ENCODE assay signal across 1 cellular context in the genomic region with DNA sequence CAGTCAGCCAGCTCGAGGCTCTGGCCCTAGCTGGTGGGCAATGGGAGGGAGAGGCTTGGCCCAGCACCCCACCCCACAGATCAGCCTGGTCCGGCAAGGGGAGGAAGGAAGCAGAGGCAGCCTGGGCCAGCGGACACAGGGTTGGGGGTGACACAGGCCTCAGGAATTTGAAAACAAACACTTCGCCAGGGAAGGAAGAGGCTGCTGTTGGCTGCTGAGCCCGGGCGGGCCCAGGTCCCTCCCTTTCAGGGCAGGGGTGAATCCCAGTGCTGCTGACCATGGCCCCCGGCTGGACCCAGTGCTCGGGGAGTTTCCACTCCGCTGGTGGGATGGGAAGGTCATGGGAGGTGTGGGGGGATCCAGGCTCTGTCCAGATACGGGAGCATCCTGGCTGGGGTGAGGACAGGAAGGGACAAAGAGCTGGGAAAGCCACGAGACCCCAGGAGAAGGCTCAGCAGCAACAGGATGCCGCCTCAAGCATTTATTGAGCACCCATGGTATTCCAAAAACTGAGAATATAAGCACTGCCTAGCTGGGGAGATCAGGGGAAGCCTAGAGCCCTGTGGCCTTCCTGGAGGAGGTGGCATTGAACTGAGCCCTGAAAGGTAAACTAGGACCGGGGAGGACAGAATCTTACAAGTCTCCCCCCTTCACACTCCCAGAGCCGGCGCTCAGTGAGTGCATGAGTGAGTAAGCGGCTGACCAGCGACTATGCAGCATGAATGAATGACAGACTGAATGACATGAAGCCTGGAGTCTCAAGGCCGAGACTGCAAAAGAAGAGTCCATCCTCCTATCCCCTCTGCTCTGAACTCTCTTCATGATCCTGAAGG.
TF ChIP-seq lines count a peak whose summit lies in the region.

No MANE protein-coding gene starts in this region.

TF ChIP-seq in HepG2, 621 proteins besides CTCF, POLR2A, EP300 and RAD21 (continued from another document and continues in another):
- TF ChIP-seq, protein P1, sequence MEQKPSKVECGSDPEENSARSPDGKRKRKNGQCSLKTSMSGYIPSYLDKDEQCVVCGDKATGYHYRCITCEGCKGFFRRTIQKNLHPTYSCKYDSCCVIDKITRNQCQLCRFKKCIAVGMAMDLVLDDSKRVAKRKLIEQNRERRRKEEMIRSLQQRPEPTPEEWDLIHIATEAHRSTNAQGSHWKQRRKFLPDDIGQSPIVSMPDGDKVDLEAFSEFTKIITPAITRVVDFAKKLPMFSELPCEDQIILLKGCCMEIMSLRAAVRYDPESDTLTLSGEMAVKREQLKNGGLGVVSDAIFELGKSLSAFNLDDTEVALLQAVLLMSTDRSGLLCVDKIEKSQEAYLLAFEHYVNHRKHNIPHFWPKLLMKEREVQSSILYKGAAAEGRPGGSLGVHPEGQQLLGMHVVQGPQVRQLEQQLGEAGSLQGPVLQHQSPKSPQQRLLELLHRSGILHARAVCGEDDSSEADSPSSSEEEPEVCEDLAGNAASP (CRISPR knock-in tag; IDR thresholded peaks at IDR 0.05; ENCODE audit: borderline replicate concordance), result peak; percentile 50
- TF ChIP-seq CREB1 (IDR thresholded peaks at IDR 0.05), result no peak
- TF ChIP-seq CREB1 (CRISPR knock-in tag; IDR thresholded peaks at IDR 0.05), result peak; percentile 62; the same call in 1 of the 2 replicates
- no peak for TF ChIP-seq NFIC (IDR thresholded peaks at IDR 0.05; ENCODE audit: low read length)
- TF ChIP-seq, protein P2, sequence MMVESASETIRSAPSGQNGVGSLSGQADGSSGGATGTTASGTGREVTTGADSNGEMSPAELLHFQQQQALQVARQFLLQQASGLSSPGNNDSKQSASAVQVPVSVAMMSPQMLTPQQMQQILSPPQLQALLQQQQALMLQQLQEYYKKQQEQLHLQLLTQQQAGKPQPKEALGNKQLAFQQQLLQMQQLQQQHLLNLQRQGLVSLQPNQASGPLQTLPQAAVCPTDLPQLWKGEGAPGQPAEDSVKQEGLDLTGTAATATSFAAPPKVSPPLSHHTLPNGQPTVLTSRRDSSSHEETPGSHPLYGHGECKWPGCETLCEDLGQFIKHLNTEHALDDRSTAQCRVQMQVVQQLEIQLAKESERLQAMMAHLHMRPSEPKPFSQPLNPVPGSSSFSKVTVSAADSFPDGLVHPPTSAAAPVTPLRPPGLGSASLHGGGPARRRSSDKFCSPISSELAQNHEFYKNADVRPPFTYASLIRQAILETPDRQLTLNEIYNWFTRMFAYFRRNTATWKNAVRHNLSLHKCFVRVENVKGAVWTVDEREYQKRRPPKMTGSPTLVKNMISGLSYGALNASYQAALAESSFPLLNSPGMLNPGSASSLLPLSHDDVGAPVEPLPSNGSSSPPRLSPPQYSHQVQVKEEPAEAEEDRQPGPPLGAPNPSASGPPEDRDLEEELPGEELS (CRISPR knock-in tag; IDR thresholded peaks at IDR 0.05), result peak; percentile 75
- TF ChIP-seq SNAI1 (CRISPR knock-in tag; IDR thresholded peaks at IDR 0.05; ENCODE audit: borderline replicate concordance), result no peak
- peak; percentile 73; the same call in 1 of the 2 replicates for TF ChIP-seq SMAD3 (CRISPR knock-in tag; IDR thresholded peaks at IDR 0.05)
- no peak for TF ChIP-seq MBD4 (IDR thresholded peaks at IDR 0.05; ENCODE audit: borderline replicate concordance, low read length)
- TF ChIP-seq ZFAT (CRISPR knock-in tag; conservative IDR thresholded peaks at IDR 0.05), result no peak
- TF ChIP-seq, protein P3, sequence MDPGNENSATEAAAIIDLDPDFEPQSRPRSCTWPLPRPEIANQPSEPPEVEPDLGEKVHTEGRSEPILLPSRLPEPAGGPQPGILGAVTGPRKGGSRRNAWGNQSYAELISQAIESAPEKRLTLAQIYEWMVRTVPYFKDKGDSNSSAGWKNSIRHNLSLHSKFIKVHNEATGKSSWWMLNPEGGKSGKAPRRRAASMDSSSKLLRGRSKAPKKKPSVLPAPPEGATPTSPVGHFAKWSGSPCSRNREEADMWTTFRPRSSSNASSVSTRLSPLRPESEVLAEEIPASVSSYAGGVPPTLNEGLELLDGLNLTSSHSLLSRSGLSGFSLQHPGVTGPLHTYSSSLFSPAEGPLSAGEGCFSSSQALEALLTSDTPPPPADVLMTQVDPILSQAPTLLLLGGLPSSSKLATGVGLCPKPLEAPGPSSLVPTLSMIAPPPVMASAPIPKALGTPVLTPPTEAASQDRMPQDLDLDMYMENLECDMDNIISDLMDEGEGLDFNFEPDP (CRISPR knock-in tag; conservative IDR thresholded peaks at IDR 0.05), result no peak
- TF ChIP-seq, protein P4, sequence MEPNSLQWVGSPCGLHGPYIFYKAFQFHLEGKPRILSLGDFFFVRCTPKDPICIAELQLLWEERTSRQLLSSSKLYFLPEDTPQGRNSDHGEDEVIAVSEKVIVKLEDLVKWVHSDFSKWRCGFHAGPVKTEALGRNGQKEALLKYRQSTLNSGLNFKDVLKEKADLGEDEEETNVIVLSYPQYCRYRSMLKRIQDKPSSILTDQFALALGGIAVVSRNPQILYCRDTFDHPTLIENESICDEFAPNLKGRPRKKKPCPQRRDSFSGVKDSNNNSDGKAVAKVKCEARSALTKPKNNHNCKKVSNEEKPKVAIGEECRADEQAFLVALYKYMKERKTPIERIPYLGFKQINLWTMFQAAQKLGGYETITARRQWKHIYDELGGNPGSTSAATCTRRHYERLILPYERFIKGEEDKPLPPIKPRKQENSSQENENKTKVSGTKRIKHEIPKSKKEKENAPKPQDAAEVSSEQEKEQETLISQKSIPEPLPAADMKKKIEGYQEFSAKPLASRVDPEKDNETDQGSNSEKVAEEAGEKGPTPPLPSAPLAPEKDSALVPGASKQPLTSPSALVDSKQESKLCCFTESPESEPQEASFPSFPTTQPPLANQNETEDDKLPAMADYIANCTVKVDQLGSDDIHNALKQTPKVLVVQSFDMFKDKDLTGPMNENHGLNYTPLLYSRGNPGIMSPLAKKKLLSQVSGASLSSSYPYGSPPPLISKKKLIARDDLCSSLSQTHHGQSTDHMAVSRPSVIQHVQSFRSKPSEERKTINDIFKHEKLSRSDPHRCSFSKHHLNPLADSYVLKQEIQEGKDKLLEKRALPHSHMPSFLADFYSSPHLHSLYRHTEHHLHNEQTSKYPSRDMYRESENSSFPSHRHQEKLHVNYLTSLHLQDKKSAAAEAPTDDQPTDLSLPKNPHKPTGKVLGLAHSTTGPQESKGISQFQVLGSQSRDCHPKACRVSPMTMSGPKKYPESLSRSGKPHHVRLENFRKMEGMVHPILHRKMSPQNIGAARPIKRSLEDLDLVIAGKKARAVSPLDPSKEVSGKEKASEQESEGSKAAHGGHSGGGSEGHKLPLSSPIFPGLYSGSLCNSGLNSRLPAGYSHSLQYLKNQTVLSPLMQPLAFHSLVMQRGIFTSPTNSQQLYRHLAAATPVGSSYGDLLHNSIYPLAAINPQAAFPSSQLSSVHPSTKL (CRISPR knock-in tag; IDR thresholded peaks at IDR 0.05), result peak; percentile 75
- TF ChIP-seq, protein P5, sequence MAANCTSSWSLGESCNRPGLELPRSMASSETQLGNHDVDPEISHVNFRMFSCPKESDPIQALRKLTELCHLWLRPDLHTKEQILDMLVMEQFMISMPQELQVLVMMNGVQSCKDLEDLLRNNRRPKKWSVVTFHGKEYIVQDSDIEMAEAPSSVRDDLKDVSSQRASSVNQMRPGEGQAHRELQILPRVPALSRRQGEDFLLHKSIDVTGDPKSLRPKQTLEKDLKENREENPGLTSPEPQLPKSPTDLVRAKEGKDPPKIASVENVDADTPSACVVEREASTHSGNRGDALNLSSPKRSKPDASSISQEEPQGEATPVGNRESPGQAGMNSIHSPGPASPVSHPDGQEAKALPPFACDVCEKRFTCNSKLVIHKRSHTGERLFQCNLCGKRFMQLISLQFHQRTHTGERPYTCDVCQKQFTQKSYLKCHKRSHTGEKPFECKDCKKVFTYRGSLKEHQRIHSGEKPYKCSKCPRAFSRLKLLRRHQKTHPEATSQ (CRISPR knock-in tag; IDR thresholded peaks at IDR 0.05; ENCODE audit: borderline replicate concordance), result no peak
- no peak for TF ChIP-seq CBX1 (IDR thresholded peaks at IDR 0.05; ENCODE audit: low read depth)
- peak; percentile 95 for TF ChIP-seq HNRNPL (IDR thresholded peaks at IDR 0.05; ENCODE audit: low read depth, low read length)
- TF ChIP-seq RFX1 (IDR thresholded peaks at IDR 0.05), result no peak
- TF ChIP-seq, protein P6, sequence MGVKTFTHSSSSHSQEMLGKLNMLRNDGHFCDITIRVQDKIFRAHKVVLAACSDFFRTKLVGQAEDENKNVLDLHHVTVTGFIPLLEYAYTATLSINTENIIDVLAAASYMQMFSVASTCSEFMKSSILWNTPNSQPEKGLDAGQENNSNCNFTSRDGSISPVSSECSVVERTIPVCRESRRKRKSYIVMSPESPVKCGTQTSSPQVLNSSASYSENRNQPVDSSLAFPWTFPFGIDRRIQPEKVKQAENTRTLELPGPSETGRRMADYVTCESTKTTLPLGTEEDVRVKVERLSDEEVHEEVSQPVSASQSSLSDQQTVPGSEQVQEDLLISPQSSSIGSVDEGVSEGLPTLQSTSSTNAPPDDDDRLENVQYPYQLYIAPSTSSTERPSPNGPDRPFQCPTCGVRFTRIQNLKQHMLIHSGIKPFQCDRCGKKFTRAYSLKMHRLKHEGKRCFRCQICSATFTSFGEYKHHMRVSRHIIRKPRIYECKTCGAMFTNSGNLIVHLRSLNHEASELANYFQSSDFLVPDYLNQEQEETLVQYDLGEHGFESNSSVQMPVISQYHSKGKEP (CRISPR knock-in tag; IDR thresholded peaks at IDR 0.05), result no peak
- TF ChIP-seq U2AF2 (IDR thresholded peaks at IDR 0.05; ENCODE audit: low read depth, low read length), result no peak
- peak; percentile 74 for TF ChIP-seq ERF (CRISPR knock-in tag; IDR thresholded peaks at IDR 0.05)
- TF ChIP-seq ZNF766 (CRISPR knock-in tag; IDR thresholded peaks at IDR 0.05; ENCODE audit: borderline replicate concordance), result no peak
- TF ChIP-seq ZNF337 (CRISPR knock-in tag; IDR thresholded peaks at IDR 0.05; ENCODE audit: borderline replicate concordance, low read depth), result 0 out of 2 replicates have a peak, but pooled peaks have one; percentile 32
- no peak for TF ChIP-seq TCF7 (IDR thresholded peaks at IDR 0.05; ENCODE audit: low read depth)
- no peak for TF ChIP-seq KDM4B (CRISPR knock-in tag; IDR thresholded peaks at IDR 0.05)
- peak; percentile 84 for TF ChIP-seq ZMYM3 (CRISPR knock-in tag; IDR thresholded peaks at IDR 0.05)
- no peak for TF ChIP-seq ZNF670 (CRISPR knock-in tag; IDR thresholded peaks at IDR 0.05; ENCODE audit: borderline replicate concordance)
- TF ChIP-seq NFE2L2 (IDR thresholded peaks at IDR 0.05; ENCODE audit: low read length), result no peak
- TF ChIP-seq ZNF616 (CRISPR knock-in tag; IDR thresholded peaks at IDR 0.05; ENCODE audit: low read depth), result no peak
- TF ChIP-seq, protein P7, sequence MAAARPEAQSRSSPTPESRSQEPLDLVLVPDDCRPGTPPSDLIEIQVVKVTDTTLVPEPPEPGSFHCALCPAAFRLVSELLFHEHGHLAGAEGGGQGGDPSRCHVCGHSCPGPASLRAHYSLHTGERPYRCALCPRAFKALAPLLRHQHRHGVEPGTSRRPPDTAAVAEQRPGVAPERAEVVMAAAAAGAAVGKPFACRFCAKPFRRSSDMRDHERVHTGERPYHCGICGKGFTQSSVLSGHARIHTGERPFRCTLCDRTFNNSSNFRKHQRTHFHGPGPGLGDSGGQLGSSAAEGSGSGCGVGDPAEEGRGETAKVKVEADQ (CRISPR knock-in tag; IDR thresholded peaks at IDR 0.05; ENCODE audit: borderline replicate concordance), result no peak
- peak; percentile 14; the same call in 1 of the 2 replicates for TF ChIP-seq ZNF232 (CRISPR knock-in tag; IDR thresholded peaks at IDR 0.05; ENCODE audit: borderline replicate concordance)
- TF ChIP-seq ZBTB7B (CRISPR knock-in tag; IDR thresholded peaks at IDR 0.05), result peak; percentile 94
- TF ChIP-seq, protein P8, sequence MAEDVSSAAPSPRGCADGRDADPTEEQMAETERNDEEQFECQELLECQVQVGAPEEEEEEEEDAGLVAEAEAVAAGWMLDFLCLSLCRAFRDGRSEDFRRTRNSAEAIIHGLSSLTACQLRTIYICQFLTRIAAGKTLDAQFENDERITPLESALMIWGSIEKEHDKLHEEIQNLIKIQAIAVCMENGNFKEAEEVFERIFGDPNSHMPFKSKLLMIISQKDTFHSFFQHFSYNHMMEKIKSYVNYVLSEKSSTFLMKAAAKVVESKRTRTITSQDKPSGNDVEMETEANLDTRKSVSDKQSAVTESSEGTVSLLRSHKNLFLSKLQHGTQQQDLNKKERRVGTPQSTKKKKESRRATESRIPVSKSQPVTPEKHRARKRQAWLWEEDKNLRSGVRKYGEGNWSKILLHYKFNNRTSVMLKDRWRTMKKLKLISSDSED (CRISPR knock-in tag; IDR thresholded peaks at IDR 0.05), result no peak
- TF ChIP-seq ZNF331 (CRISPR knock-in tag; IDR thresholded peaks at IDR 0.05), result peak; percentile 78; the same call in 1 of the 2 replicates
- TF ChIP-seq, protein P9, sequence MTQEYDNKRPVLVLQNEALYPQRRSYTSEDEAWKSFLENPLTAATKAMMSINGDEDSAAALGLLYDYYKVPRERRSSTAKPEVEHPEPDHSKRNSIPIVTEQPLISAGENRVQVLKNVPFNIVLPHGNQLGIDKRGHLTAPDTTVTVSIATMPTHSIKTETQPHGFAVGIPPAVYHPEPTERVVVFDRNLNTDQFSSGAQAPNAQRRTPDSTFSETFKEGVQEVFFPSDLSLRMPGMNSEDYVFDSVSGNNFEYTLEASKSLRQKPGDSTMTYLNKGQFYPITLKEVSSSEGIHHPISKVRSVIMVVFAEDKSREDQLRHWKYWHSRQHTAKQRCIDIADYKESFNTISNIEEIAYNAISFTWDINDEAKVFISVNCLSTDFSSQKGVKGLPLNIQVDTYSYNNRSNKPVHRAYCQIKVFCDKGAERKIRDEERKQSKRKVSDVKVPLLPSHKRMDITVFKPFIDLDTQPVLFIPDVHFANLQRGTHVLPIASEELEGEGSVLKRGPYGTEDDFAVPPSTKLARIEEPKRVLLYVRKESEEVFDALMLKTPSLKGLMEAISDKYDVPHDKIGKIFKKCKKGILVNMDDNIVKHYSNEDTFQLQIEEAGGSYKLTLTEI (CRISPR knock-in tag; conservative IDR thresholded peaks at IDR 0.05), result no peak
- TF ChIP-seq ZNF251 (CRISPR knock-in tag; IDR thresholded peaks at IDR 0.05), result no peak
- TF ChIP-seq NFIB (CRISPR knock-in tag; IDR thresholded peaks at IDR 0.05; ENCODE audit: borderline replicate concordance), result no peak
- TF ChIP-seq KLF6 (CRISPR knock-in tag; IDR thresholded peaks at IDR 0.05), result no peak
- TF ChIP-seq KLF15 (CRISPR knock-in tag; IDR thresholded peaks at IDR 0.05; ENCODE audit: borderline replicate concordance), result no peak; the same call in 1 of the 2 replicates
- 0 out of 2 replicates have a peak, but pooled peaks have one; percentile 53 for TF ChIP-seq TGIF2 (CRISPR knock-in tag; IDR thresholded peaks at IDR 0.05)
- TF ChIP-seq ZNF775 (CRISPR knock-in tag; IDR thresholded peaks at IDR 0.05; ENCODE audit: borderline replicate concordance), result no peak
- TF ChIP-seq TBL1XR1 (IDR thresholded peaks at IDR 0.05; ENCODE audit: borderline replicate concordance, low read length, partially characterized antibody), result no peak
- no peak for TF ChIP-seq ZNF776 (CRISPR knock-in tag; IDR thresholded peaks at IDR 0.05)
- no peak; the same call in 1 of the 2 replicates for TF ChIP-seq TARDBP (CRISPR knock-in tag; IDR thresholded peaks at IDR 0.05)
- TF ChIP-seq FOXA3 (CRISPR knock-in tag; IDR thresholded peaks at IDR 0.05), result peak; percentile 82
- no peak for TF ChIP-seq ZFP41 (CRISPR knock-in tag; IDR thresholded peaks at IDR 0.05; ENCODE audit: borderline replicate concordance)
- no peak for TF ChIP-seq ATM (IDR thresholded peaks at IDR 0.05; ENCODE audit: borderline replicate concordance)
